ENCODE assay signal across 30 cellular contexts in the genomic region with DNA sequence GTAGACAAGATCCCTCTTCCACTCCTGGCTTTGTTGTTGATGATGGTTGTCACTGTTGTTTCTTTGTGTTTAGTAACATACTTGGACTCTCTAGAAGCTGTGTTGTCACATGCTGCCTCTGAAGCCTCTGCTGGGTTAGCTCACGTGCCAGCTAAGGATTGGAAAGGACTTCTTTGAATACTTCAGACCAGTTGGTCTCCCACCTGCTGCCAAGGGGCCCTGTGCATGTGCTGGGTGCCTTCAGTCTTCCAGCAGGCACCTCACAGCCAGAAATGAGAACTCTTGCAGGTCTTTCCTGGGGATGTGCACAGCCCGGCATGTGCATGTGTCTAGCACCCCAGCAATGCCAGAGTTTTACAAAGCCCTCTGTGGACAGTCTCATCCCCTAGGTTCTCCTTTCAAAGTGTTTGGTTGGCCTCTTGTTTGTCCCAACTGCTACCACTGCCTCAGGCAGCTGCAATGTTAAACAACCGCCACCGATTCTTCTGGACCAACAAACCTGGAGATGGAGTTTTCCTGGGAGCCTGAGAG.
"Had no signal": no experiment of that assay in that cellular context is flagged by ENCODE, and none has a peak within 500 bp of the region (broad histone marks: within the 10 kb centered on the region; RNA-seq: fewer than 3 reads in every experiment).

No MANE protein-coding gene starts in this region.

- H3K9me3 ChIP-seq: esophagus muscularis mucosa, gastroesophageal sphincter, heart left ventricle, left lung, mucosa of descending colon, ovary, psoas muscle, sigmoid colon, testis, tibial artery had no signal

- H2AFZ ChIP-seq: hepatocyte, neural progenitor cell had no signal

- H3K9me3 Mint-ChIP-seq: nephron; neural progenitor cell; stimulated activated memory B cell treated with anti-CD40 and anti-IgM and Interleukin-4, amounts not matched to agents 10 μg/mL and 1 μg/mL and 100 μg/mL, for 72 hours had no signal

- H3K27ac ChIP-seq: coronary artery, esophagus muscularis mucosa, foreskin keratinocyte, gastroesophageal sphincter, heart left ventricle, hepatocyte, left lung, neural progenitor cell, ovary, psoas muscle, sigmoid colon, skin epidermis, spleen, testis, tibial artery had no signal

- H3K27me3 Mint-ChIP-seq: naive thymus-derived CD4-positive, alpha-beta T cell; stimulated activated memory B cell treated with anti-CD40 and anti-IgM and Interleukin-4, amounts not matched to agents 10 μg/mL and 1 μg/mL and 100 μg/mL, for 72 hours; type B pancreatic cell had no signal

- H3K4me3 Mint-ChIP-seq: mesothelial cell of epicardium; naive thymus-derived CD4-positive, alpha-beta T cell; nephron; neural progenitor cell; stimulated activated memory B cell treated with anti-CD40 and anti-IgM and Interleukin-4, amounts not matched to agents 10 μg/mL and 1 μg/mL and 100 μg/mL, for 72 hours; type B pancreatic cell had no signal

- H3K36me3 ChIP-seq: left lung, neural progenitor cell, ovary had no signal

- H3K79me2 ChIP-seq: hepatocyte had no signal

- H3K27ac Mint-ChIP-seq: mesothelial cell of epicardium; nephron; neural progenitor cell; stimulated activated memory B cell treated with anti-CD40 and anti-IgM and Interleukin-4, amounts not matched to agents 10 μg/mL and 1 μg/mL and 100 μg/mL, for 72 hours; type B pancreatic cell had no signal

- H3K9ac ChIP-seq: neural progenitor cell had no signal

- H3K4me2 ChIP-seq: hepatocyte, neural progenitor cell had no signal

- ATAC-seq: foreskin keratinocyte; gastroesophageal sphincter; heart left ventricle; left cardiac atrium; left lung; mucosa of descending colon; naive thymus-derived CD4-positive, alpha-beta T cell; right cardiac atrium; stimulated activated memory B cell treated with anti-CD40 and anti-IgM and Interleukin-4, amounts not matched to agents 10 μg/mL and 1 μg/mL and 100 μg/mL, for 72 hours; stimulated activated naive CD8-positive, alpha-beta T cell treated with anti-CD3 and anti-CD28 coated beads, Interleukin-15, Interleukin-2, amounts not matched to agents 100 U/mL and 50 U/mL, for 24 hours had no signal

- H3K4me1 ChIP-seq: foreskin keratinocyte, neural progenitor cell, psoas muscle, sigmoid colon, testis, tibial artery had no signal

- H3K4me1 Mint-ChIP-seq: mesothelial cell of epicardium; stimulated activated memory B cell treated with anti-CD40 and anti-IgM and Interleukin-4, amounts not matched to agents 10 μg/mL and 1 μg/mL and 100 μg/mL, for 72 hours had no signal

- H3K27me3 ChIP-seq: esophagus muscularis mucosa, foreskin keratinocyte, gastroesophageal sphincter, heart left ventricle, hepatocyte, left lung, neural progenitor cell, ovary, sigmoid colon, spleen, testis, tibial artery had no signal

- H3K4me3 ChIP-seq: coronary artery, esophagus muscularis mucosa, gastroesophageal sphincter, heart left ventricle, hepatocyte, left lung, mucosa of descending colon, neural progenitor cell, ovary, psoas muscle, sigmoid colon, skin epidermis, spleen, testis, tibial artery had no signal

- DNase-seq: dermis blood vessel endothelial cell; effector memory CD4-positive, alpha-beta T cell; foreskin keratinocyte; heart left ventricle; left cardiac atrium; left lung; mesenchymal stem cell; mucosa of descending colon; naive thymus-derived CD4-positive, alpha-beta T cell; ovary; posterior cingulate gyrus; psoas muscle; right cardiac atrium; sigmoid colon; spleen; stimulated activated CD4-positive, alpha-beta T cell treated with anti-CD3 and anti-CD28 coated beads, Interleukin-4, amount 100 ng/mL, for 4 hours; stimulated activated naive CD8-positive, alpha-beta T cell treated with anti-CD3 and anti-CD28 coated beads, Interleukin-15, Interleukin-2, amounts not matched to agents 100 U/mL and 50 U/mL, for 24 hours; substantia nigra; testis; tibial artery had no signal
